In the genomic region with DNA sequence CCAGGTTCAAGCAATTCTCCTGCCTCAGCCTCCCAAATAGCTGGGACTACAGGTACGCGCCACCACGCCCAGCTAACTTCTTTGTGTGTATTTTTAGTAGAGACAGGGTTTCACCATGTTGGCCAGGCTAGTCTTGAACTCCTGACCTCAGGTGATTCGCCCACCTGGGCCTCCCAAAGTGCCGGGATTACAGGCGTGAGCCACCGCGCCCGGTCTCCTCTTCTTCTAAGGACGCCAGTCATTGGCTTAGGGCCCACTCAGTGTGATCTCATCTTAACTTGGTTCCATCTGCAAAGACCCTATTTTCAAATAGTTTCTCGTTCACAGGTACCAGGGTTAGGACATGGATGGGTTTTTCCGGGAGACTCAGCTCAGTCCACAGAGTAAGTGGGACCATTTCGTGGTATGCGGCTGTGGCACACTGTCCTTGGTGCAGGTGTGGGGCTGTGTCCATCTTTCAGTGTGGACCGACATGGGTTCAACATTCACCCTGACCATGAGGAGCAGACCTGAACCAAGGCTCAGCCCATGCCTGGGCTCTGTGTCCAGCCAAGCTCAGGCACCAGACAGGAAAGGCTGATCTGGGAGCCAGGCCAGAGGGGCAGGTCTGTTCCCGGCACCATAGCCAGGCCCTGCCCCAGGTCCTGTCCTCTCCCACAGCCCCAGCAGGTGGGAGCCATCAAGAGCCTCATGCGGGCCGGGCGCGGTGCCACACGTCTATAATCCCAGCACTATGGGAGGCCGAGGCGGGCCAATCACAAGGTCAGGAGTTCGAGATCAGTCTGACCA, we compare ENCODE assay signal across 8 cellular contexts. TPM values are rescaled to one million over a fixed set of nuclear protein-coding genes. Genes with fewer than 3 reads are reported as not detected.
A peak's percentile ranks its signal among the peaks of the same experiment; 100 is the strongest.
DNase-seq lines count a peak whose midpoint lies in the region; ATAC-seq and TF ChIP-seq lines count a peak whose summit lies in the region.

No MANE protein-coding gene starts in this region.

- ATAC-seq in RWPE2 (ENCODE audit: low read depth): no peak
- ATAC-seq in Right ventricle myocardium superior (ENCODE audit: poor library complexity): peak; percentile 5
- ATAC-seq in psoas muscle: peak in 1 of 4 donors; percentile 30

- H3K36me3 ChIP-seq in RWPE2 (ENCODE audit: low read depth) (peaks cover 18% of the 10 kb centered on the region), psoas muscle (ENCODE audit: insufficient read depth in 1 of 2, low read depth in 1 of 2) (peaks cover 0 to 6% of the 10 kb centered on the region in 2 donors)

- whole genome bisulfite sequencing in psoas muscle, 3 donors: 61 to 66% (median 64%) methylated on average over 24 of the region's 24 CpGs

- peak; percentile 67 for DNase-seq in G401 (ENCODE audit: low spot score)
- peak; percentile 52 for DNase-seq in RWPE2 (ENCODE audit: low spot score)
- peak; percentile 92 for DNase-seq in Right ventricle myocardium superior
- DNase-seq in psoas muscle: peak; percentile 67 to 80
- DNase-seq in NOMO-1 treated with dmso at 0.1 percent for 144 hours (lab: John Stamatoyannopoulos, UW; ENCODE audit: unreplicated experiment): no peak
- no peak for DNase-seq in D341Med (ENCODE audit: low spot score)
- DNase-seq in activated gamma-delta T cell (lab: John Stamatoyannopoulos, UW): no peak
- no peak for DNase-seq in NCI-H1048 (lab: John Stamatoyannopoulos, UW)

- in situ Hi-C loops in G401 (cut with HindIII; ENCODE audit: low sequenced_read_pairs): no loop called here

- H3K4me3 ChIP-seq in RWPE2 (ENCODE audit: severe bottlenecking) (no peak overlapping the region), psoas muscle (no peak overlapping the region)

- H3K27ac ChIP-seq in RWPE2 (ENCODE audit: poor library complexity, severe bottlenecking) (peak overlapping the region; percentile 97), psoas muscle (peak overlapping the region; percentile 44)

- H3K4me1 ChIP-seq in RWPE2 (ENCODE audit: insufficient read depth, poor library complexity, severe bottlenecking) (peaks cover 34% of the 10 kb centered on the region), psoas muscle (peaks cover 30% of the 10 kb centered on the region)

- intact Hi-C loops in Right ventricle myocardium superior (cut with DNase I) (no loop called here), psoas muscle (cut with DNase I) (no loop called here)

- H3K27me3 ChIP-seq in RWPE2 (ENCODE audit: insufficient read depth, poor library complexity, severe bottlenecking) (no peaks in the 10 kb centered on the region), psoas muscle (ENCODE audit: insufficient read depth in 3 of 3, low read length in 2 of 3) (no peaks in the 10 kb centered on the region)

- H3K9me3 ChIP-seq in RWPE2 (ENCODE audit: severe bottlenecking) (no peaks in the 10 kb centered on the region), psoas muscle (no peaks in the 10 kb centered on the region)

- TF ChIP-seq CTCF in RWPE2 (IDR thresholded peaks at IDR 0.05; ENCODE audit: poor library complexity, severe bottlenecking) (no peak), psoas muscle (IDR thresholded peaks at IDR 0.05) (no peak)

RNA-seq across cellular contexts. Expression of gene MKNK2, which starts 2.8 kb away (rescaled TPM):
- total RNA-seq in G401 (2014; rRNA removed; shearing (Covaris generic)): 113 and 118 TPM in 2 replicates
- total RNA-seq in Right ventricle myocardium superior (238 TPM), psoas muscle (1,000 to 10,000 TPM in 2 of 4 donors, 100 to 1,000 TPM in 2; 793 to 2,795 (median 946) TPM)
- polyA plus RNA-seq in psoas muscle: 1,000 to 10,000 TPM in 2 of 3 donors, 100 to 1,000 TPM in 1; 888 to 1,268 (median 1,190) TPM

RNA-seq across cellular contexts. Expression of gene BTBD2, which starts 38.3 kb away (rescaled TPM):
- total RNA-seq in G401 (2014; rRNA removed; shearing (Covaris generic)): 70.9 and 89.0 TPM in 2 replicates
- total RNA-seq in Right ventricle myocardium superior (56.3 TPM), psoas muscle (10 to 100 TPM; 56.3 to 68.4 (median 61.9) TPM)
- polyA plus RNA-seq in psoas muscle: 10 to 100 TPM; 30.1 to 49.0 (median 36.6) TPM

RNA-seq across cellular contexts. Expression of gene MOB3A, which starts 42.3 kb away (rescaled TPM):
- 20.6 and 29.0 TPM in 2 replicates for total RNA-seq in G401 (2014; rRNA removed; shearing (Covaris generic))
- total RNA-seq in Right ventricle myocardium superior (15.6 TPM), psoas muscle (10 to 100 TPM in 3 of 4 donors, 1 to 10 TPM in 1; 9.9 to 19.8 (median 17.2) TPM)
- polyA plus RNA-seq in psoas muscle: 10 to 100 TPM in 2 of 3 donors, 1 to 10 TPM in 1; 8.3 to 13.5 (median 11.3) TPM

RNA-seq across cellular contexts. Expression of gene IZUMO4, which starts 42.9 kb away (rescaled TPM):
- total RNA-seq in G401 (2014; rRNA removed; shearing (Covaris generic)): 0.25 and 4.0 TPM in 2 replicates
- total RNA-seq in Right ventricle myocardium superior (1.7 TPM), psoas muscle (1 to 10 TPM in 3 of 4 donors, under 1 TPM in 1; 0.89 to 2.8 (median 1.4) TPM)
- polyA plus RNA-seq in psoas muscle: 1 to 10 TPM in 2 of 3 donors, under 1 TPM in 1; 0.69 to 3.0 (median 2.0) TPM

Comparison
In these comparisons a context has a peak if more than half of its experiments do, and no peak if none do; other contexts are left out.
1. DNase-seq: peak in G401 (single experiment), RWPE2 (single experiment), Right ventricle myocardium superior (single experiment) and psoas muscle (2 of 2); none in NOMO-1 treated with dmso at 0.1 percent for 144 hours (single experiment), D341Med (single experiment), activated gamma-delta T cell (single experiment) and NCI-H1048 (single experiment).